8 cellular contexts compared by ENCODE assay signal in genomic region chr6:31826793-31827285, GRCh38. TPM values are rescaled to one million over a fixed set of nuclear protein-coding genes. Genes with fewer than 3 reads are reported as not detected.
DNase-seq lines count a peak whose midpoint lies in the region; ATAC-seq, FAIRE-seq and TF ChIP-seq lines count a peak whose summit lies in the region.

No MANE protein-coding gene starts in this region.

- H4K91ac ChIP-seq in H1 (replicated peaks; ENCODE audit: insufficient read length, low read length), result peak overlapping the region; percentile 41

- no peak overlapping the region for H2AK5ac ChIP-seq in H1 (ENCODE audit: low read depth, low read length)
- H2AK5ac ChIP-seq in mesendoderm (ENCODE audit: low read length), result peak overlapping the region; percentile 90

- H3K56ac ChIP-seq in H1 (replicated peaks; ENCODE audit: insufficient read length, low read depth, low read length) (no peak overlapping the region), mesendoderm (ENCODE audit: low read length) (peak overlapping the region; percentile 76)

- H2BK20ac ChIP-seq in H1 (ENCODE audit: low read length), result 0 out of 2 replicates have a peak overlapping the region, but pooled peaks have one; percentile 2

- in situ Hi-C loops in transverse colon (cut with MboI; ENCODE audit: low pct_ligation_motif_present in 1 of 4, low pct_unique_long_range_greater_than_20kb in 1 of 4, low sequenced_read_pairs in 3 of 4), result loop anchor here in 1 of 4 donors (10.0 kb wide), 1 partner anchor 92 kb away; the partner anchor contains the start of gene CLIC1

- H3K4me1 ChIP-seq in H1 (replicated peaks in 1 of 4; ENCODE audit: control insufficient read depth in 3 of 4, insufficient read depth in 4 of 4, low read length in 3 of 4), result peaks cover 5 to 12% (median 9%) of the 10 kb centered on the region in 4 experiments; a peak in 6 of 7 replicates
- H3K4me1 ChIP-seq in mesendoderm (ENCODE audit: control insufficient read depth, low read depth, low read length), result peaks cover 7% of the 10 kb centered on the region
- peaks cover 28 to 59% (median 42%) of the 10 kb centered on the region in 4 donors for H3K4me1 ChIP-seq in transverse colon

- H3K36me3 Mint-ChIP-seq in T-cell, result no peaks in the 10 kb centered on the region

- H4K5ac ChIP-seq in H1 (ENCODE audit: insufficient read length, low read depth, low read length), result peak overlapping the region; percentile 78
- H4K5ac ChIP-seq in mesendoderm (ENCODE audit: low read length), result peak overlapping the region; percentile 47

- no peak overlapping the region for H4K8ac ChIP-seq in H1 (ENCODE audit: extremely low read depth, insufficient read depth, low read length)
- no peak overlapping the region for H4K8ac ChIP-seq in mesendoderm (ENCODE audit: low read depth, low read length)

- H3K79me1 ChIP-seq in H1 (ENCODE audit: low read depth, low read length) (peaks cover 2% of the 10 kb centered on the region; the same call in 1 of the 2 replicates), mesendoderm (ENCODE audit: low read length) (peaks cover 2% of the 10 kb centered on the region)

- peak overlapping the region; percentile 84; the same call in 1 of the 2 replicates for H2BK12ac ChIP-seq in H1 (ENCODE audit: low read depth, low read length)

- H2AFZ ChIP-seq in H1 (ENCODE audit: low read length), result peak overlapping the region; percentile 54; the same call in 1 of the 2 replicates

- no peaks in the 10 kb centered on the region for H3K9me3 Mint-ChIP-seq in T-cell

- TF ChIP-seq POLR2A in H1 (IDR thresholded peaks at IDR 0.05; ENCODE audit: control extremely low read depth in 1 of 2, low read depth in 2 of 2, low read length in 2 of 2) (peak in 1 of 2 experiments; percentile 30; a peak in 1 of 3 replicates), transverse colon (IDR thresholded peaks at IDR 0.05) (peak; percentile 66)

- H3K4me2 ChIP-seq in H1 (ENCODE audit: insufficient read depth in 1 of 2, low read depth in 2 of 2, low read length in 2 of 2), result peak overlapping the region; percentile 87 to 100
- peak overlapping the region; percentile 64 for H3K4me2 ChIP-seq in mesendoderm (ENCODE audit: low read length)

- CTCF ChIA-PET in T-cell (lab: Charles Lee), result interaction anchor here in 1 of 2 donors (0.8 to 1.2 kb wide), 3 partner anchors 97 to 228 kb away, joined by 3 to 4 read pairs (median 3); partner anchors contain the start of gene BAG6
- CTCF ChIA-PET in H1 (lab: Charles Lee; ENCODE audit: partially characterized antibody), result interaction anchor here (0.6 to 2.6 kb wide), 11 partner anchors 11 to 137 kb away, joined by 3 to 12 read pairs (median 4); partner anchors contain the start of gene VARS1

- H3K27me3 ChIP-seq in H1 (replicated peaks in 1 of 4; ENCODE audit: control insufficient read depth in 3 of 4, extremely low read depth in 1 of 4, insufficient read depth in 3 of 4, low read length in 3 of 4), result no peaks in the 10 kb centered on the region
- H3K27me3 ChIP-seq in mesendoderm (ENCODE audit: insufficient read depth, low read length, poor library complexity), result no peaks in the 10 kb centered on the region
- no peaks in the 10 kb centered on the region for H3K27me3 ChIP-seq in transverse colon

- H3K27me3 Mint-ChIP-seq in T-cell, result no peaks in the 10 kb centered on the region

- H3K23ac ChIP-seq in H1 (ENCODE audit: insufficient read length) (no peak overlapping the region), mesendoderm (ENCODE audit: low read length) (no peak overlapping the region)

- H3K36me3 ChIP-seq in H1 (ENCODE audit: control insufficient read depth in 2 of 4, insufficient read depth in 4 of 4, low read length in 3 of 4) (no peaks in the 10 kb centered on the region), mesendoderm (ENCODE audit: control insufficient read depth, insufficient read depth, low read length) (no peaks in the 10 kb centered on the region), transverse colon (no peaks in the 10 kb centered on the region)

- FAIRE-seq in H1 (lab: Jason Lieb, UNC) (no peak), GM19239 (lab: Jason Lieb, UNC) (no peak)

- peaks cover 0 to 3% of the 10 kb centered on the region in 2 experiments for H4K20me1 ChIP-seq in H1 (replicated peaks in 1 of 2; ENCODE audit: control insufficient read depth in 1 of 2, insufficient read depth in 2 of 2, low read length in 2 of 2)

- intact Hi-C loops in transverse colon (cut with DNase I; ENCODE audit: low total_unique reads), result no loop called here

- H3K79me2 ChIP-seq in H1 (ENCODE audit: control insufficient read depth in 1 of 2, insufficient read depth in 2 of 2, low read length in 2 of 2), result peaks cover 0 to 23% of the 10 kb centered on the region in 2 experiments; a peak in 2 of 4 replicates
- H3K79me2 ChIP-seq in mesendoderm (ENCODE audit: control insufficient read depth, insufficient read depth, low read length), result peaks cover 12% of the 10 kb centered on the region

- H3K14ac ChIP-seq in H1 (ENCODE audit: insufficient read length), result no peak overlapping the region

- H3K4me1 Mint-ChIP-seq in T-cell, result peaks cover 40 to 54% (median 40%) of the 10 kb centered on the region in 3 donors

- no peak for TF ChIP-seq RAD21 in H1 (IDR thresholded peaks at IDR 0.05 in 1 of 2, conservative IDR thresholded peaks at IDR 0.05 in 1 of 2; ENCODE audit: low read depth in 2 of 2, low read length in 2 of 2)

- H2BK15ac ChIP-seq in H1 (ENCODE audit: low read length), result peak overlapping the region; percentile 92; the same call in 1 of the 2 replicates
- H2BK15ac ChIP-seq in mesendoderm (replicated peaks; ENCODE audit: low read depth), result no peak overlapping the region

- H3K4me3 ChIP-seq in H1 (ENCODE audit: extremely low read depth in 1 of 4, insufficient read depth in 2 of 4, low read depth in 3 of 4, low read length in 4 of 4) (peak overlapping the region; percentile 40 to 65 (median 56)), mesendoderm (ENCODE audit: low read length) (no peak overlapping the region), transverse colon (peak overlapping the region; percentile 4 to 84 (median 48))

- H3K27ac Mint-ChIP-seq in T-cell, result peak overlapping the region; percentile 98 to 99

- TF ChIP-seq CTCF in H1 (IDR thresholded peaks at IDR 0.05; ENCODE audit: control extremely low read depth in 1 of 3, insufficient read depth in 1 of 3, low read depth in 1 of 3, low read length in 3 of 3) (no peak), transverse colon (IDR thresholded peaks at IDR 0.05) (peak in 1 of 5 experiments; percentile 5)

- H2BK120ac ChIP-seq in H1 (replicated peaks; ENCODE audit: low read depth, low read length) (no peak overlapping the region), mesendoderm (ENCODE audit: low read depth, low read length) (no peak overlapping the region)

- DNase-seq in GM03348 (ENCODE audit: low spot score), result peak; percentile 89
- peak in 5 of 34 experiments; percentile 21 to 41 (median 28) for DNase-seq in T-cell
- peak in 1 of 2 experiments; percentile 62 for DNase-seq in H1 (ENCODE audit: low read depth in 1 of 2, low spot score in 2 of 2)
- no peak for DNase-seq in mesendoderm
- peak; percentile 93 for DNase-seq in transverse colon
- no peak for DNase-seq in GM19239 (ENCODE audit: insufficient read length, low spot score)
- no peak for DNase-seq in HuH-7.5 (ENCODE audit: low spot score)

- H3K23me2 ChIP-seq in H1 (ENCODE audit: low read depth, low read length), result peaks cover 18% of the 10 kb centered on the region

- H2BK5ac ChIP-seq in H1 (ENCODE audit: low read depth, low read length), result peak overlapping the region; percentile 92
- peak overlapping the region; percentile 77 for H2BK5ac ChIP-seq in mesendoderm (ENCODE audit: low read length)

- 2% methylated on average over 13 of the region's 13 CpGs; no CpG with 5 or more reads in 1 of the 2 experiments for WGBS in H1 (ENCODE audit: extremely low coverage in 1 of 2, insufficient coverage in 1 of 2, insufficient read length in 1 of 2, insufficient replicate concordance in 2 of 2, low coverage in 1 of 2, low lambda C conversion rate in 2 of 2, missing lambda C conversion rate in 1 of 2), 2 experiments
- whole genome bisulfite sequencing in mesendoderm (ENCODE audit: extremely low coverage, insufficient coverage, low lambda C conversion rate), result no CpG with 5 or more reads among the region's 13 CpGs
- WGBS in transverse colon (ENCODE audit: low coverage in 1 of 2), 2 donors, result 0 to 1% methylated on average over 5 to 13 of the region's 13 CpGs

- ATAC-seq in HG02759 (IDR thresholded peaks at IDR 0.05; ENCODE audit: unreplicated experiment) (peak; percentile 16), T-cell (replicated peaks in 1 of 4) (peak; percentile 4 to 18 (median 12))

- no peak for TF ChIP-seq EP300 in H1 (IDR thresholded peaks at IDR 0.05; ENCODE audit: borderline replicate concordance in 1 of 2, low read depth in 2 of 2, low read length in 2 of 2)
- TF ChIP-seq EP300 in transverse colon (IDR thresholded peaks at IDR 0.05; ENCODE audit: low read depth), result peak; percentile 24

- H3K4me3 Mint-ChIP-seq in T-cell, result peak overlapping the region; percentile 86 to 92 (median 92)

- H3K27ac ChIP-seq in H1 (ENCODE audit: low read depth, low read length) (peak overlapping the region; percentile 77), mesendoderm (ENCODE audit: low read depth, low read length) (peak overlapping the region; percentile 84), transverse colon (peak overlapping the region; percentile 95 to 98 (median 96))

- H3K4ac ChIP-seq in H1 (replicated peaks; ENCODE audit: insufficient read length, low read depth, low read length) (peak overlapping the region; percentile 16), mesendoderm (ENCODE audit: low read depth, low read length) (no peak overlapping the region)

- peak overlapping the region; percentile 93 for H3K18ac ChIP-seq in H1 (ENCODE audit: extremely low read depth, low read length)
- peak overlapping the region; percentile 42 for H3K18ac ChIP-seq in mesendoderm (ENCODE audit: low read length)

- H3K9ac ChIP-seq in H1 (replicated peaks in 1 of 4; ENCODE audit: extremely low read depth in 1 of 4, low read depth in 3 of 4, low read length in 3 of 4), result peak overlapping the region in 3 of 4 experiments; percentile 56 to 76 (median 57); a peak in 6 of 7 replicates
- H3K9ac ChIP-seq in mesendoderm (ENCODE audit: low read length), result peak overlapping the region; percentile 85

- no peaks in the 10 kb centered on the region for H3K9me3 ChIP-seq in H1 (ENCODE audit: insufficient read depth in 2 of 2, low read depth in 1 of 2, low read length in 1 of 2)
- H3K9me3 ChIP-seq in transverse colon, result no peaks in the 10 kb centered on the region

- POLR2A ChIA-PET in T-cell (lab: Charles Lee) (interaction anchor here in 1 of 2 donors (0.6 to 1.2 kb wide), 3 partner anchors 8 to 285 kb away, joined by 3 to 5 read pairs (median 3); partner anchors contain the start of genes DDX39B and LSM2), H1 (lab: Charles Lee; ENCODE audit: partially characterized antibody) (interaction anchor here (0.7 to 10.9 kb wide), 56 partner anchors 8 to 353 kb away, joined by 3 to 136 read pairs (median 4); partner anchors contain the start of genes ABHD16A, APOM, BAG6 and C6orf47)

RNA-seq across cellular contexts. Expression of gene HSPA1B, which starts 0.7 kb away (rescaled TPM):
- total RNA-seq in T-cell, result 100 to 1,000 TPM in 1 of 5 donors, 10 to 100 TPM in 2, 1 to 10 TPM in 2; 6.3 to 105 (median 67.9) TPM
- 76.6 and 89.3 TPM in 2 replicates for total RNA-seq in H1 (2021; fragmentation: NEBNext Ultra II Directional; extraction: Animal tissue kit (Norgen Biotek cat#: 25700))
- polyA plus RNA-seq in H1 (2011; rRNA removed), result 36.6 and 43.8 TPM in 2 replicates
- 31.0 TPM for polyA plus RNA-seq in H1 (2011; cell fraction: cytosol; rRNA removed)
- polyA plus RNA-seq in H1 (2011; cell fraction: nucleus; rRNA removed), result 42.2 TPM
- 40.2 to 63.9 TPM (median 60.4 TPM) in 4 replicates for polyA plus RNA-seq in H1 (2012, experiment 1 of 2)
- polyA plus RNA-seq in H1 (2012, experiment 2 of 2), result 32.5 TPM
- polyA plus RNA-seq in H1 (2013, experiment 1 of 2), result 25.6 TPM
- 26.3 TPM for polyA plus RNA-seq in H1 (2013, experiment 2 of 2)
- 29.4 and 32.4 TPM in 2 replicates for polyA minus RNA-seq in H1 (2011; rRNA and poly(A)+ RNA removed)
- 39.6 TPM for polyA minus RNA-seq in H1 (2011; cell fraction: cytosol; rRNA and poly(A)+ RNA removed)
- 47.0 TPM for polyA minus RNA-seq in H1 (2011; cell fraction: nucleus; rRNA and poly(A)+ RNA removed)
- polyA plus RNA-seq in mesendoderm (2013, experiment 1 of 2), result 23.9 TPM
- polyA plus RNA-seq in mesendoderm (2013, experiment 2 of 2), result 22.5 TPM
- 100 to 1,000 TPM; 104 to 471 (median 278) TPM for total RNA-seq in transverse colon

RNA-seq across cellular contexts. Expression of gene HSPA1A, which starts 11.5 kb away (rescaled TPM):
- total RNA-seq in T-cell (100 to 1,000 TPM in 1 of 5 donors, 10 to 100 TPM in 2, 1 to 10 TPM in 2; 8.8 to 117 (median 77.9) TPM), transverse colon (100 to 1,000 TPM; 192 to 247 (median 221) TPM)
- total RNA-seq in H1 (2021; fragmentation: NEBNext Ultra II Directional; extraction: Animal tissue kit (Norgen Biotek cat#: 25700)), result 54.0 and 59.9 TPM in 2 replicates
- polyA plus RNA-seq in H1 (2011; rRNA removed), result 40.7 and 50.2 TPM in 2 replicates
- 41.3 TPM for polyA plus RNA-seq in H1 (2011; cell fraction: cytosol; rRNA removed)
- 38.2 TPM for polyA plus RNA-seq in H1 (2011; cell fraction: nucleus; rRNA removed)
- polyA plus RNA-seq in H1 (2012, experiment 1 of 2), result 38.3 to 62.3 TPM (median 51.4 TPM) in 4 replicates
- 29.0 TPM for polyA plus RNA-seq in H1 (2012, experiment 2 of 2)
- polyA plus RNA-seq in H1 (2013, experiment 1 of 2), result 30.4 TPM
- polyA plus RNA-seq in H1 (2013, experiment 2 of 2), result 32.2 TPM
- 16.5 and 20.9 TPM in 2 replicates for polyA minus RNA-seq in H1 (2011; rRNA and poly(A)+ RNA removed)
- 28.2 TPM for polyA minus RNA-seq in H1 (2011; cell fraction: cytosol; rRNA and poly(A)+ RNA removed)
- 46.1 TPM for polyA minus RNA-seq in H1 (2011; cell fraction: nucleus; rRNA and poly(A)+ RNA removed)
- polyA plus RNA-seq in mesendoderm (2013, experiment 1 of 2), result 37.1 TPM
- polyA plus RNA-seq in mesendoderm (2013, experiment 2 of 2), result 40.9 TPM

RNA-seq across cellular contexts. Expression of gene HSPA1L, which starts 11.8 kb away (rescaled TPM):
- total RNA-seq in T-cell (1 to 10 TPM; 2.8 to 8.5 (median 8.1) TPM), transverse colon (under 1 TPM in 2 of 4 donors, not detected in 2; 0.64 to 0.68 TPM)
- total RNA-seq in H1 (2021; fragmentation: NEBNext Ultra II Directional; extraction: Animal tissue kit (Norgen Biotek cat#: 25700)), result 1.6 and 1.9 TPM in 2 replicates
- 0.78 and 1.00 TPM in 2 replicates for polyA plus RNA-seq in H1 (2011; rRNA removed)
- polyA plus RNA-seq in H1 (2011; cell fraction: cytosol; rRNA removed), result 0.81 TPM
- polyA plus RNA-seq in H1 (2011; cell fraction: nucleus; rRNA removed), result 0.88 TPM
- polyA plus RNA-seq in H1 (2012, experiment 1 of 2), result 1.3 to 1.9 TPM (median 1.7 TPM) in 4 replicates
- 0.46 TPM for polyA plus RNA-seq in H1 (2012, experiment 2 of 2)
- 0.77 TPM for polyA plus RNA-seq in H1 (2013, experiment 1 of 2)
- 0.85 TPM for polyA plus RNA-seq in H1 (2013, experiment 2 of 2)
- 0.85 and 0.88 TPM in 2 replicates for polyA minus RNA-seq in H1 (2011; rRNA and poly(A)+ RNA removed)
- polyA minus RNA-seq in H1 (2011; cell fraction: cytosol; rRNA and poly(A)+ RNA removed), result 0.88 TPM
- polyA minus RNA-seq in H1 (2011; cell fraction: nucleus; rRNA and poly(A)+ RNA removed), result 0.90 TPM
- 0.83 TPM for polyA plus RNA-seq in mesendoderm (2013, experiment 1 of 2)
- 0.98 TPM for polyA plus RNA-seq in mesendoderm (2013, experiment 2 of 2)

RNA-seq across cellular contexts. Expression of gene LSM2, which starts 20.1 kb away (rescaled TPM):
- total RNA-seq in T-cell (10 to 100 TPM; 24.2 to 36.4 (median 30.6) TPM), transverse colon (10 to 100 TPM; 23.5 to 43.0 (median 34.8) TPM)
- total RNA-seq in H1 (2021; fragmentation: NEBNext Ultra II Directional; extraction: Animal tissue kit (Norgen Biotek cat#: 25700)), result 127 and 132 TPM in 2 replicates
- polyA plus RNA-seq in H1 (2011; rRNA removed), result 168 and 173 TPM in 2 replicates
- polyA plus RNA-seq in H1 (2011; cell fraction: cytosol; rRNA removed), result 120 TPM
- 113 TPM for polyA plus RNA-seq in H1 (2011; cell fraction: nucleus; rRNA removed)
- 145 to 181 TPM (median 164 TPM) in 4 replicates for polyA plus RNA-seq in H1 (2012, experiment 1 of 2)
- polyA plus RNA-seq in H1 (2012, experiment 2 of 2), result 295 TPM
- 152 TPM for polyA plus RNA-seq in H1 (2013, experiment 1 of 2)
- polyA plus RNA-seq in H1 (2013, experiment 2 of 2), result 160 TPM
- 71.6 and 92.1 TPM in 2 replicates for polyA minus RNA-seq in H1 (2011; rRNA and poly(A)+ RNA removed)
- 62.2 TPM for polyA minus RNA-seq in H1 (2011; cell fraction: cytosol; rRNA and poly(A)+ RNA removed)
- 26.8 TPM for polyA minus RNA-seq in H1 (2011; cell fraction: nucleus; rRNA and poly(A)+ RNA removed)
- polyA plus RNA-seq in mesendoderm (2013, experiment 1 of 2), result 153 TPM
- 155 TPM for polyA plus RNA-seq in mesendoderm (2013, experiment 2 of 2)

RNA-seq across cellular contexts. Expression of gene VARS1, which starts 31.3 kb away (rescaled TPM):
- total RNA-seq in T-cell, result 10 to 100 TPM; 44.4 to 71.0 (median 62.5) TPM
- total RNA-seq in H1 (2021; fragmentation: NEBNext Ultra II Directional; extraction: Animal tissue kit (Norgen Biotek cat#: 25700)), result 162 and 163 TPM in 2 replicates
- polyA plus RNA-seq in H1 (2011; rRNA removed), result 53.5 and 99.3 TPM in 2 replicates
- 38.7 TPM for polyA plus RNA-seq in H1 (2011; cell fraction: cytosol; rRNA removed)
- 191 TPM for polyA plus RNA-seq in H1 (2011; cell fraction: nucleus; rRNA removed)
- polyA plus RNA-seq in H1 (2012, experiment 1 of 2), result 141 to 169 TPM (median 165 TPM) in 4 replicates
- 254 TPM for polyA plus RNA-seq in H1 (2012, experiment 2 of 2)
- polyA plus RNA-seq in H1 (2013, experiment 1 of 2), result 75.9 TPM
- polyA plus RNA-seq in H1 (2013, experiment 2 of 2), result 66.0 TPM
- 123 and 151 TPM in 2 replicates for polyA minus RNA-seq in H1 (2011; rRNA and poly(A)+ RNA removed)
- 89.3 TPM for polyA minus RNA-seq in H1 (2011; cell fraction: cytosol; rRNA and poly(A)+ RNA removed)
- 72.5 TPM for polyA minus RNA-seq in H1 (2011; cell fraction: nucleus; rRNA and poly(A)+ RNA removed)
- polyA plus RNA-seq in mesendoderm (2013, experiment 1 of 2), result 63.4 TPM
- 64.0 TPM for polyA plus RNA-seq in mesendoderm (2013, experiment 2 of 2)
- 10 to 100 TPM; 18.0 to 54.7 (median 31.1) TPM for total RNA-seq in transverse colon

Comparison
In these comparisons a context has a peak if more than half of its experiments do, and no peak if none do; other contexts are left out.
1. DNase-seq: peak in GM03348 (single experiment) and transverse colon (single experiment); none in mesendoderm (single experiment), GM19239 (single experiment) and HuH-7.5 (single experiment).
2. Peak in every context shown above with its lines, with median percentiles within 50 percentile points of each other: H3K27ac ChIP-seq.